ENCODE assay signal across 15 cellular contexts in genomic region chr11:69460540-69461257, GRCh38. TPM values are rescaled to one million over a fixed set of nuclear protein-coding genes. Genes with fewer than 3 reads are reported as not detected.
DNase-seq lines count a peak whose midpoint lies in the region; FAIRE-seq and TF ChIP-seq lines count a peak whose summit lies in the region.
"Had no signal": no experiment of that assay in that cellular context is flagged by ENCODE, and none has a peak within 500 bp of the region (broad histone marks: within the 10 kb centered on the region; RNA-seq: fewer than 3 reads in every experiment).

No MANE protein-coding gene starts in this region.

- H3K27ac ChIP-seq in esophagus (ENCODE audit: low read depth in 2 of 2, low read length in 1 of 2): peak overlapping the region; percentile 57 to 70

- peaks cover 3 to 22% of the 10 kb centered on the region in 2 donors for H3K4me1 ChIP-seq in esophagus (ENCODE audit: control insufficient read depth in 2 of 2, insufficient read depth in 2 of 2, low read length in 1 of 2)

- TF ChIP-seq CTCF in GM10266 (IDR thresholded peaks at IDR 0.05; ENCODE audit: control insufficient read depth, insufficient read depth, low read depth, missing control alignments): no peak

- no peak overlapping the region for H3K4me3 ChIP-seq in esophagus (ENCODE audit: low read depth in 1 of 2, low read length in 2 of 2)

- DNase-seq in ELR (ENCODE audit: low read depth) (peak; percentile 92), RCC 7860 (ENCODE audit: low spot score) (peak; percentile 28), posterior vena cava (ENCODE audit: low spot score) (peak; percentile 4), SW 1271 (lab: John Stamatoyannopoulos, UW) (no peak), midbrain (lab: John Stamatoyannopoulos, UW) (no peak), GM10266 (ENCODE audit: extremely low spot score) (no peak), C1 segment of cervical spinal cord (lab: John Stamatoyannopoulos, UW) (no peak)
- DNase-seq: activated CD8-positive, alpha-beta T cell treated with anti-CD3 and anti-CD28 coated beads for 36 hours; activated naive CD4-positive, alpha-beta T cell treated with anti-CD3 and anti-CD28 coated beads, Interleukin-2, amount 50 U/mL, for 16 hours; cortex of kidney; stimulated activated CD4-positive, alpha-beta T cell treated with anti-CD3 and anti-CD28 coated beads, Interleukin-2, amount 100 ng/mL, for 24 hours; stimulated activated naive CD4-positive, alpha-beta T cell treated with Interleukin-2 at 50 U/mL for 16 hours; T-helper 1 cell had no signal

- H3K36me3 ChIP-seq in esophagus (ENCODE audit: control insufficient read depth in 2 of 2, insufficient read depth in 2 of 2, low read length in 1 of 2): no peaks in the 10 kb centered on the region

- 42 to 53% methylated on average over 1 of the region's 1 CpG for WGBS in esophagus, 2 donors

- no peak for FAIRE-seq in RCC 7860 (lab: Jason Lieb, UNC)

- intact Hi-C loops in posterior vena cava (cut with DNase I): no loop called here

- peaks cover 10 to 25% of the 10 kb centered on the region in 2 donors for H3K9me3 ChIP-seq in esophagus (ENCODE audit: control insufficient read depth in 2 of 2, insufficient read depth in 1 of 2, low read depth in 1 of 2, low read length in 1 of 2)

- no peaks in the 10 kb centered on the region for H3K27me3 ChIP-seq in esophagus (ENCODE audit: control insufficient read depth in 1 of 2, insufficient read depth in 2 of 2, low read length in 2 of 2)

RNA-seq across cellular contexts. Expression of gene LINC01488, which starts 20.8 kb away (rescaled TPM):
- polyA plus RNA-seq in esophagus: under 1 TPM in 1 of 2 donors, not detected in 1; 0.02 TPM
- total RNA-seq in posterior vena cava: not detected
- total RNA-seq: activated CD8-positive, alpha-beta T cell treated with anti-CD3 and anti-CD28 coated beads for 36 hours had no signal
- polyA plus RNA-seq: IgD-negative memory B cell had no signal

Comparison
In these comparisons a context has a peak if more than half of its experiments do, and no peak if none do; other contexts are left out.
1. DNase-seq: peak in ELR (single experiment), RCC 7860 (single experiment) and posterior vena cava (single experiment); none in SW 1271 (0 of 2), midbrain (single experiment), GM10266 (single experiment) and C1 segment of cervical spinal cord (0 of 14).